Comparison of ENCODE assay signal across 27 cellular contexts in the genomic region with DNA sequence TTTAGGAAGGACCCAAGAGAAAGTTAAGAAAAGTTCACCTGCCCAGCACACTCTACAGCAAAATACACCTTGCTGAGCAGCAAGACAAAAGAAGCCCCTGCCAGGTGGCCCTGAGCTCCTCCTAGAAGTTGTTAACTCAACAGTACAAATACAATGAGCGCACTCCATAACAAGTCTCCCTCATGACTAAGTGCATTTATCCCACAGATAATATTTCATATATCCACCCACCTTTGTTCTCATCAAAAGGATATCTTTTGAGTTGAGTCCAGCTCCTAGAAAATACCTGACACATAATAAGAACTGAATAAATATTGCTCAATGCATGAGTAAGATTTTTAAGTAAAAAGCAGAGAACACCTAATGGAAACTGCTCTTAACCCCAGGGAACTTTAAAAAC.
A peak's percentile ranks its signal among the peaks of the same experiment; 100 is the strongest.
DNase-seq lines count a peak whose midpoint lies in the region; ATAC-seq, FAIRE-seq and TF ChIP-seq lines count a peak whose summit lies in the region.
"Had no signal": no experiment of that assay in that cellular context is flagged by ENCODE, and none has a peak within 500 bp of the region (broad histone marks: within the 10 kb centered on the region; RNA-seq: fewer than 3 reads in every experiment).

No MANE protein-coding gene starts in this region.

- TF ChIP-seq RAD21 in IMR-90 (IDR thresholded peaks at IDR 0.05; ENCODE audit: low read length), result no peak

- no peak overlapping the region for H3K23ac ChIP-seq in IMR-90 (ENCODE audit: low read depth, low read length)

- H2AK9ac ChIP-seq in IMR-90 (replicated peaks; ENCODE audit: low read depth, low read length, poor library complexity), result no peak overlapping the region

- peaks cover 5% of the 10 kb centered on the region; the same call in 1 of the 2 replicates for H3K36me3 Mint-ChIP-seq in HFFc6 (ENCODE audit: low read depth)

- intact Hi-C loops in IMR-90 (cut with micrococcal nuclease) (no loop called here), PC-3 (cut with micrococcal nuclease) (loop anchor here (2.0 to 10.0 kb wide), 3 partner anchors 74 to 200 kb away; no protein-coding TSS in a partner anchor)

- peak; percentile 71 for DNase-seq in COR-L47 (lab: John Stamatoyannopoulos, UW)
- no peak for DNase-seq in IMR-90
- DNase-seq in PC-3, result peak; percentile 88
- DNase-seq in keratinocyte (ENCODE audit: low read depth, low spot score), result no peak
- no peak for DNase-seq in H54 (ENCODE audit: insufficient read length, low spot score)
- no peak for DNase-seq in HFFc6
- DNase-seq in G401 (ENCODE audit: low spot score), result no peak
- DNase-seq: activated CD4-positive, CD25-positive, alpha-beta regulatory T cell; activated CD8-positive, alpha-beta T cell treated with anti-CD3 and anti-CD28 coated beads for 36 hours; activated T-cell treated with anti-CD3 and anti-CD28 coated beads, Interleukin-2, amount 50 U/mL, for 48 hours; CD8-positive, alpha-beta T cell; effector memory CD4-positive, alpha-beta T cell; EL; GM23248; islet precursor cell; naive thymus-derived CD4-positive, alpha-beta T cell; pancreas; Peyer's patch; sigmoid colon; T-helper 9 cell; thyroid gland had no signal

- POLR2A ChIA-PET in IMR-90 (lab: Charles Lee; ENCODE audit: unreplicated experiment), result no interaction called here
- POLR2A ChIA-PET in PC-3 (lab: Charles Lee; ENCODE audit: unreplicated experiment), result interaction anchor here (0.5 kb wide), 1 partner anchor 14 kb away, joined by 3 read pairs; no protein-coding TSS in a partner anchor

- no peak overlapping the region for H2AK5ac ChIP-seq in IMR-90 (ENCODE audit: low read depth, low read length)

- no peak overlapping the region for H3K9ac ChIP-seq in IMR-90 (ENCODE audit: low read depth, low read length)
- peak overlapping the region; percentile 48; the same call in 1 of the 2 replicates for H3K9ac ChIP-seq in PC-3 (ENCODE audit: low read length)
- H3K9ac ChIP-seq in keratinocyte (ENCODE audit: control insufficient read depth, extremely low read depth, insufficient read depth, low read length), result no peak overlapping the region
- H3K9ac ChIP-seq: GM23248 had no signal

- no TSS peak for BruUV-seq in IMR-90 (replicated peaks; lab: Mats Ljungman, UMichigan)
- BruUV-seq in PC-3 (replicated peaks; lab: Mats Ljungman, UMichigan), result no TSS peak

- CTCF ChIA-PET in IMR-90 (lab: Yijun Ruan, JAX) (no interaction called here), PC-3 (lab: Charles Lee) (interaction anchor here (0.7 kb wide), 1 partner anchor 8 kb away, joined by 5 read pairs; no protein-coding TSS in a partner anchor)

- H3K27me3 ChIP-seq in IMR-90 (ENCODE audit: control insufficient read depth, insufficient read depth, low read length), result no peaks in the 10 kb centered on the region
- H3K27me3 ChIP-seq in PC-3 (ENCODE audit: low read length), result no peaks in the 10 kb centered on the region
- H3K27me3 ChIP-seq in keratinocyte (ENCODE audit: control insufficient read depth, extremely low read depth, insufficient read depth, low read length), result no peaks in the 10 kb centered on the region
- H3K27me3 ChIP-seq: pancreas, Peyer's patch, sigmoid colon, thyroid gland had no signal

- H4K20me1 ChIP-seq in IMR-90 (ENCODE audit: insufficient read depth, low read length) (peaks cover 29% of the 10 kb centered on the region), PC-3 (ENCODE audit: low read length) (no peaks in the 10 kb centered on the region), keratinocyte (ENCODE audit: control insufficient read depth, extremely low read depth, insufficient read depth, low read length) (no peaks in the 10 kb centered on the region)

- no peaks in the 10 kb centered on the region for H3K9me3 ChIP-seq in IMR-90 (ENCODE audit: control insufficient read depth, insufficient read depth, low read length)
- no peaks in the 10 kb centered on the region for H3K9me3 ChIP-seq in PC-3 (ENCODE audit: low read length)
- no peaks in the 10 kb centered on the region for H3K9me3 ChIP-seq in keratinocyte (ENCODE audit: control insufficient read depth, low read depth, low read length)
- H3K9me3 ChIP-seq: pancreas, Peyer's patch, sigmoid colon, thyroid gland had no signal

- no peak overlapping the region for H3K27ac Mint-ChIP-seq in HFFc6
- H3K27ac Mint-ChIP-seq: activated CD8-positive, alpha-beta T cell treated with anti-CD3 and anti-CD28 coated beads for 36 hours; activated naive CD4-positive, alpha-beta T cell treated with anti-CD3 and anti-CD28 coated beads, Interleukin-2, amount 50 U/mL, for 24 hours; CD8-positive, alpha-beta T cell; memory B cell; naive thymus-derived CD4-positive, alpha-beta T cell; stimulated activated memory B cell treated with anti-CD40 and anti-IgM and Interleukin-4, amounts not matched to agents 10 μg/mL and 1 μg/mL and 100 μg/mL, for 72 hours had no signal

- no peak overlapping the region for H4K5ac ChIP-seq in IMR-90 (ENCODE audit: low read depth, low read length)

- H3K4me1 ChIP-seq in IMR-90 (ENCODE audit: control insufficient read depth, insufficient read depth, low read length) (peaks cover 9% of the 10 kb centered on the region), PC-3 (ENCODE audit: insufficient read depth, low read length) (peaks cover 54% of the 10 kb centered on the region), keratinocyte (ENCODE audit: control insufficient read depth, extremely low read depth, insufficient read depth, low read length) (peaks cover 56% of the 10 kb centered on the region)

- no peak overlapping the region for H2BK15ac ChIP-seq in IMR-90 (ENCODE audit: low read depth, low read length)

- dilution Hi-C loops in IMR-90 (cut with HindIII; ENCODE audit: low sequenced_read_pairs, unreplicated experiment) (no loop called here), keratinocyte (cut with MboI; ENCODE audit: extremely low pct_ligation_motif_present, low sequenced_read_pairs) (no loop called here)

- H3F3A ChIP-seq in PC-3 (ENCODE audit: low read length, unreplicated experiment), result peaks cover 4% of the 10 kb centered on the region

- TF ChIP-seq CTCF in IMR-90 (conservative IDR thresholded peaks at IDR 0.05; ENCODE audit: low read depth, low read length), result no peak
- no peak for TF ChIP-seq CTCF in PC-3 (conservative IDR thresholded peaks at IDR 0.05; ENCODE audit: low read depth, low read length)
- no peak for TF ChIP-seq CTCF in keratinocyte (optimal IDR thresholded peaks at IDR 0.05 in 1 of 3, IDR thresholded peaks at IDR 0.05 in 1 of 3, conservative IDR thresholded peaks at IDR 0.05 in 1 of 3; ENCODE audit: extremely low read depth in 1 of 3, insufficient read depth in 2 of 3, low read length in 3 of 3)
- TF ChIP-seq CTCF in HFFc6 (IDR thresholded peaks at IDR 0.05), result no peak

- no peak overlapping the region for H3K4me3 Mint-ChIP-seq in HFFc6
- H3K4me3 Mint-ChIP-seq: activated CD8-positive, alpha-beta T cell treated with anti-CD3 and anti-CD28 coated beads for 36 hours; activated naive CD4-positive, alpha-beta T cell treated with anti-CD3 and anti-CD28 coated beads, Interleukin-2, amount 50 U/mL, for 24 hours; CD8-positive, alpha-beta T cell; memory B cell; naive thymus-derived CD4-positive, alpha-beta T cell; stimulated activated memory B cell treated with anti-CD40 and anti-IgM and Interleukin-4, amounts not matched to agents 10 μg/mL and 1 μg/mL and 100 μg/mL, for 72 hours had no signal

- H3K27ac ChIP-seq in IMR-90 (ENCODE audit: insufficient read depth, low read length) (no peak overlapping the region), PC-3 (ENCODE audit: low read length) (peak overlapping the region; percentile 94), keratinocyte (ENCODE audit: control insufficient read depth, insufficient read depth, low read length) (peak overlapping the region; percentile 70)
- H3K27ac ChIP-seq: GM23248, pancreas, Peyer's patch, sigmoid colon, SK-N-MC, thyroid gland had no signal

- no peak overlapping the region for H2BK5ac ChIP-seq in IMR-90 (ENCODE audit: low read depth, low read length, poor library complexity, severe bottlenecking)

- no peak for ATAC-seq in IMR-90 (ENCODE audit: low read depth)
- peak; percentile 69 for ATAC-seq in PC-3
- no peak for ATAC-seq in SK-N-SH treated with all-trans-retinoic acid at 6 μM for 48 hours
- ATAC-seq: activated CD8-positive, alpha-beta T cell treated with anti-CD3 and anti-CD28 coated beads for 36 hours; CD8-positive, alpha-beta T cell; naive thymus-derived CD4-positive, alpha-beta T cell; stimulated activated memory B cell treated with anti-CD40 and anti-IgM and Interleukin-4, amounts not matched to agents 10 μg/mL and 1 μg/mL and 100 μg/mL, for 72 hours had no signal

- H3K4me2 ChIP-seq in IMR-90 (ENCODE audit: low read depth, low read length), result no peak overlapping the region
- peak overlapping the region; percentile 82 for H3K4me2 ChIP-seq in PC-3 (ENCODE audit: low read length)
- peak overlapping the region; percentile 31 for H3K4me2 ChIP-seq in keratinocyte (ENCODE audit: control insufficient read depth, extremely low read depth, insufficient read depth, low read depth, low read length)

- no CpG with 5 or more reads among the region's 1 CpG for WGBS in IMR-90 (ENCODE audit: extremely low coverage in 2 of 2, insufficient read length in 1 of 2), 2 experiments

- H4K8ac ChIP-seq in IMR-90 (ENCODE audit: low read depth in 2 of 2, low read length in 2 of 2), result no peak overlapping the region

- H3K18ac ChIP-seq in IMR-90 (ENCODE audit: low read depth, low read length), result no peak overlapping the region

- H3K27me3 Mint-ChIP-seq in HFFc6 (ENCODE audit: insufficient read depth), result no peaks in the 10 kb centered on the region; the same call in 1 of the 2 replicates
- H3K27me3 Mint-ChIP-seq: activated CD8-positive, alpha-beta T cell treated with anti-CD3 and anti-CD28 coated beads for 36 hours; activated naive CD4-positive, alpha-beta T cell treated with anti-CD3 and anti-CD28 coated beads, Interleukin-2, amount 50 U/mL, for 24 hours; memory B cell; naive thymus-derived CD4-positive, alpha-beta T cell; stimulated activated memory B cell treated with anti-CD40 and anti-IgM and Interleukin-4, amounts not matched to agents 10 μg/mL and 1 μg/mL and 100 μg/mL, for 72 hours had no signal

- peaks cover 13 to 39% of the 10 kb centered on the region in 2 experiments; a peak in 3 of 4 replicates for H3K79me1 ChIP-seq in IMR-90 (ENCODE audit: low read depth in 1 of 2, low read length in 2 of 2)

- H3K36me3 ChIP-seq in IMR-90 (ENCODE audit: control insufficient read depth, insufficient read depth, low read length) (peaks cover 51% of the 10 kb centered on the region), PC-3 (ENCODE audit: low read depth, low read length) (no peaks in the 10 kb centered on the region), keratinocyte (ENCODE audit: control insufficient read depth in 2 of 2, extremely low read depth in 1 of 2, insufficient read depth in 2 of 2, low read length in 2 of 2) (peaks cover 2 to 20% of the 10 kb centered on the region in 2 experiments)
- H3K36me3 ChIP-seq: pancreas had no signal

- peaks cover 57% of the 10 kb centered on the region for H3K4me1 Mint-ChIP-seq in HFFc6 (ENCODE audit: low read depth)
- H3K4me1 Mint-ChIP-seq: activated naive CD4-positive, alpha-beta T cell treated with anti-CD3 and anti-CD28 coated beads, Interleukin-2, amount 50 U/mL, for 24 hours; memory B cell; stimulated activated memory B cell treated with anti-CD40 and anti-IgM and Interleukin-4, amounts not matched to agents 10 μg/mL and 1 μg/mL and 100 μg/mL, for 72 hours had no signal

- H3K9me1 ChIP-seq in IMR-90 (ENCODE audit: insufficient read depth, low read length) (peaks cover 17% of the 10 kb centered on the region), keratinocyte (ENCODE audit: control insufficient read depth, extremely low read depth, insufficient read depth, low read length) (no peaks in the 10 kb centered on the region)

- TF ChIP-seq POLR2A in IMR-90 (IDR thresholded peaks at IDR 0.05; ENCODE audit: low read depth, low read length) (no peak), H54 (IDR thresholded peaks at IDR 0.05; ENCODE audit: low read depth, low read length) (no peak)

- H3K9me2 ChIP-seq in PC-3 (replicated peaks; ENCODE audit: low read length), result no peaks in the 10 kb centered on the region

- in situ Hi-C loops in IMR-90 (cut with MboI; ENCODE audit: low sequenced_read_pairs), result no loop called here
- in situ Hi-C loops in G401 (cut with HindIII; ENCODE audit: low sequenced_read_pairs), result no loop called here

- no peaks in the 10 kb centered on the region for H3K79me2 ChIP-seq in PC-3 (ENCODE audit: low read length)
- peaks cover 35% of the 10 kb centered on the region for H3K79me2 ChIP-seq in keratinocyte (ENCODE audit: control insufficient read depth, insufficient read depth, low read length)

- H3K4me3 ChIP-seq in IMR-90 (ENCODE audit: insufficient read depth, low read depth, low read length) (no peak overlapping the region), PC-3 (ENCODE audit: low read length) (peak overlapping the region; percentile 43; the same call in 1 of the 2 replicates), keratinocyte (ENCODE audit: control insufficient read depth in 2 of 3, extremely low read depth in 1 of 3, insufficient read depth in 2 of 3, low read depth in 1 of 3, low read length in 3 of 3) (no peak overlapping the region)
- H3K4me3 ChIP-seq: GM23248, pancreas, Peyer's patch, sigmoid colon, SK-N-MC, thyroid gland had no signal

- H3K9me3 Mint-ChIP-seq in HFFc6, result no peaks in the 10 kb centered on the region
- H3K9me3 Mint-ChIP-seq: activated CD8-positive, alpha-beta T cell treated with anti-CD3 and anti-CD28 coated beads for 36 hours; activated naive CD4-positive, alpha-beta T cell treated with anti-CD3 and anti-CD28 coated beads, Interleukin-2, amount 50 U/mL, for 24 hours; CD8-positive, alpha-beta T cell; memory B cell; naive thymus-derived CD4-positive, alpha-beta T cell; stimulated activated memory B cell treated with anti-CD40 and anti-IgM and Interleukin-4, amounts not matched to agents 10 μg/mL and 1 μg/mL and 100 μg/mL, for 72 hours had no signal

- no peak overlapping the region for H4K91ac ChIP-seq in IMR-90 (ENCODE audit: insufficient read depth, low read depth, low read length)

- H3K4ac ChIP-seq in IMR-90 (ENCODE audit: low read depth, low read length), result no peak overlapping the region

- H2AFZ ChIP-seq in IMR-90 (replicated peaks; ENCODE audit: low read length, poor library complexity) (no peak overlapping the region), PC-3 (ENCODE audit: low read length) (no peak overlapping the region), keratinocyte (ENCODE audit: control insufficient read depth, low read length) (no peak overlapping the region)
- H2AFZ ChIP-seq: GM23248 had no signal

- no peak overlapping the region for H2BK20ac ChIP-seq in IMR-90 (ENCODE audit: low read depth, low read length)

- H3K56ac ChIP-seq in IMR-90 (ENCODE audit: extremely low read depth, insufficient read depth, low read length), result no peak overlapping the region

- no peak overlapping the region for H3K14ac ChIP-seq in IMR-90 (replicated peaks; ENCODE audit: low read depth, low read length)

- no peak overlapping the region for H2BK120ac ChIP-seq in IMR-90 (ENCODE audit: low read depth, low read length)

- peak; percentile 44 for FAIRE-seq in keratinocyte (lab: Jason Lieb, UNC)
- FAIRE-seq in H54 (lab: Jason Lieb, UNC), result no peak
- FAIRE-seq: GM18507, pancreas had no signal

Comparison
In these comparisons a context has a peak if more than half of its experiments do, and no peak if none do; other contexts are left out.
1. DNase-seq: peak in COR-L47 (single experiment) and PC-3 (single experiment); none in IMR-90 (single experiment), keratinocyte (single experiment), H54 (single experiment), HFFc6 (single experiment) and G401 (single experiment).